Comparison of ENCODE assay signal across 8 cellular contexts in genomic region chr16:23060458-23061320, GRCh38.
A peak's percentile ranks its signal among the peaks of the same experiment; 100 is the strongest.
DNase-seq lines count a peak whose midpoint lies in the region; ATAC-seq, FAIRE-seq and TF ChIP-seq lines count a peak whose summit lies in the region.

No MANE protein-coding gene starts in this region.

- TF ChIP-seq CTCF in D721Med (IDR thresholded peaks at IDR 0.05; ENCODE audit: insufficient read depth, missing control alignments) (peak; percentile 76), OCI-LY3 (IDR thresholded peaks at IDR 0.05; ENCODE audit: low read depth, low read length) (peak; percentile 86), esophagus squamous epithelium (IDR thresholded peaks at IDR 0.05) (peak; percentile 20 to 72 (median 70)), natural killer cell (IDR thresholded peaks at IDR 0.05) (peak; percentile 77), stomach (IDR thresholded peaks at IDR 0.05) (peak in 5 of 7 experiments; percentile 53 to 81 (median 73))

- no peak for FAIRE-seq in D721Med (lab: Jason Lieb, UNC)

- H3K27ac Mint-ChIP-seq in natural killer cell = no peak overlapping the region

- H3K4me1 Mint-ChIP-seq in natural killer cell = peaks cover 0 to 5% of the 10 kb centered on the region in 2 donors

- no peaks in the 10 kb centered on the region for H3K36me3 Mint-ChIP-seq in natural killer cell

- peaks cover 8% of the 10 kb centered on the region for H3K4me1 ChIP-seq in OCI-LY3 (ENCODE audit: low read length)
- peaks cover 0 to 9% (median 0%) of the 10 kb centered on the region in 3 donors for H3K4me1 ChIP-seq in esophagus squamous epithelium
- peaks cover 0 to 5% (median 0%) of the 10 kb centered on the region in 4 donors for H3K4me1 ChIP-seq in stomach

- H3K36me3 ChIP-seq in OCI-LY3 (replicated peaks; ENCODE audit: low read depth, low read length) (no peaks in the 10 kb centered on the region), esophagus squamous epithelium (peaks cover 0 to 12% (median 0%) of the 10 kb centered on the region in 3 donors), stomach (no peaks in the 10 kb centered on the region)

- TF ChIP-seq EP300 in stomach (IDR thresholded peaks at IDR 0.05) = no peak

- H3K9ac ChIP-seq in OCI-LY3 (ENCODE audit: low read length) = no peak overlapping the region

- H3K27me3 Mint-ChIP-seq in natural killer cell (ENCODE audit: low read depth in 2 of 2) = peaks cover 9 to 19% of the 10 kb centered on the region in 2 donors

- WGBS in esophagus squamous epithelium, 2 donors = 23 to 30% methylated on average over 9 of the region's 9 CpGs
- 18 to 30% (median 24%) methylated on average over 9 of the region's 9 CpGs for WGBS in stomach, 5 donors

- H3K4me2 ChIP-seq in OCI-LY3 (ENCODE audit: low read length) = no peak overlapping the region

- no peak overlapping the region for H2AFZ ChIP-seq in OCI-LY3 (ENCODE audit: low read depth, low read length)

- no peaks in the 10 kb centered on the region for H4K20me1 ChIP-seq in OCI-LY3 (ENCODE audit: insufficient read depth, low read length)

- H3K27me3 ChIP-seq in OCI-LY3 (ENCODE audit: low read depth, low read length) (no peaks in the 10 kb centered on the region), esophagus squamous epithelium (no peaks in the 10 kb centered on the region), stomach (peaks cover 0 to 26% (median 5%) of the 10 kb centered on the region in 3 donors)

- no peaks in the 10 kb centered on the region for H3K9me3 ChIP-seq in OCI-LY3 (ENCODE audit: insufficient read depth, low read length)
- no peaks in the 10 kb centered on the region for H3K9me3 ChIP-seq in esophagus squamous epithelium
- no peaks in the 10 kb centered on the region for H3K9me3 ChIP-seq in stomach

- H3K4me3 ChIP-seq in OCI-LY3 (ENCODE audit: low read length) = no peak overlapping the region
- H3K4me3 ChIP-seq in esophagus squamous epithelium = no peak overlapping the region
- H3K4me3 ChIP-seq in stomach = no peak overlapping the region

- no peak for TF ChIP-seq POLR2A in esophagus squamous epithelium (IDR thresholded peaks at IDR 0.05)
- TF ChIP-seq POLR2A in stomach (IDR thresholded peaks at IDR 0.05) = no peak

- H3K9me3 Mint-ChIP-seq in natural killer cell = no peaks in the 10 kb centered on the region

- intact Hi-C loops in esophagus squamous epithelium (cut with DNase I) (loop anchor here (10.0 kb wide), 1 partner anchor 114 kb away; no protein-coding TSS in a partner anchor), natural killer cell (cut with micrococcal nuclease) (loop anchor here (2.0 kb wide), 1 partner anchor 1420 kb away; no protein-coding TSS in a partner anchor), stomach (cut with DNase I; ENCODE audit: low total_unique reads) (no loop called here)

- ATAC-seq in natural killer cell (peak; percentile 68 to 91 (median 74)), HG02623 (IDR thresholded peaks at IDR 0.05; ENCODE audit: unreplicated experiment) (no peak)

- no peak overlapping the region for H3K4me3 Mint-ChIP-seq in natural killer cell

- DNase-seq in D721Med (ENCODE audit: insufficient read length, low spot score) (peak; percentile 40), HT1080 (ENCODE audit: low read depth) (peak; percentile 51), activated T-cell treated with anti-CD3 and anti-CD28 coated beads for 24 hours (ENCODE audit: low read depth) (peak; percentile 29), esophagus squamous epithelium (lab: John Stamatoyannopoulos, UW) (no peak), natural killer cell (peak; percentile 32), stomach (peak; percentile 79)

- H3K27ac ChIP-seq in OCI-LY3 (ENCODE audit: low read length) (no peak overlapping the region), esophagus squamous epithelium (no peak overlapping the region), stomach (no peak overlapping the region)

- H3K79me2 ChIP-seq in OCI-LY3 (ENCODE audit: low read length) = no peaks in the 10 kb centered on the region
